In the genomic region with DNA sequence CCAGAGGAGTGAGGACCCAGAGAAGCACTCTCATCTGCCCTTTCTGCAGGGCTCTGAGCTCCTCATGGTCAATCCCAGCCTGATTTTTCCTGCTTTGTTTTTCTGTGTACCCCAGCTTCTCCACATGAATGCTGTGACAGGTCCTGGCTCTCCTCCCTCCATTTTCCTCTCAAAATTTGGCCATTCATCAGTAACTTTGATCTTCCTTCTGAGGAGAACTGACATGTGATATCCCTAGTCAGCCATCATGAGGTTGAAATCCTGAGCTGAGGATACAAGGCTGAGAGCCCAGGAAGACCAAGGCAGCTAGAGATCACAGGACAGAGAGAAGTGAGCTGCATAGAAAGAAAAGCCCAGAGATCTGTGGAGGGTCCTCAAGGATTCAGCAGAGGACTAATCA, we compare ENCODE assay signal across 1 cellular context.
TF ChIP-seq lines count a peak whose summit lies in the region.

No MANE protein-coding gene starts in this region.

TF ChIP-seq in IMR-90, 13 proteins besides CTCF, POLR2A, EP300 and RAD21 (continued from another document):
- no peak for TF ChIP-seq BHLHE40 (IDR thresholded peaks at IDR 0.05; ENCODE audit: low read depth, low read length)
- TF ChIP-seq MAZ (IDR thresholded peaks at IDR 0.05; ENCODE audit: borderline replicate concordance, low read depth, low read length) = no peak
- TF ChIP-seq, protein P1, sequence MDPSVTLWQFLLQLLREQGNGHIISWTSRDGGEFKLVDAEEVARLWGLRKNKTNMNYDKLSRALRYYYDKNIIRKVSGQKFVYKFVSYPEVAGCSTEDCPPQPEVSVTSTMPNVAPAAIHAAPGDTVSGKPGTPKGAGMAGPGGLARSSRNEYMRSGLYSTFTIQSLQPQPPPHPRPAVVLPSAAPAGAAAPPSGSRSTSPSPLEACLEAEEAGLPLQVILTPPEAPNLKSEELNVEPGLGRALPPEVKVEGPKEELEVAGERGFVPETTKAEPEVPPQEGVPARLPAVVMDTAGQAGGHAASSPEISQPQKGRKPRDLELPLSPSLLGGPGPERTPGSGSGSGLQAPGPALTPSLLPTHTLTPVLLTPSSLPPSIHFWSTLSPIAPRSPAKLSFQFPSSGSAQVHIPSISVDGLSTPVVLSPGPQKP (IDR thresholded peaks at IDR 0.05; ENCODE audit: borderline replicate concordance, low read depth, low read length) = no peak
- TF ChIP-seq NFE2L2 (IDR thresholded peaks at IDR 0.05; ENCODE audit: low read depth, low read length) = no peak
- no peak for TF ChIP-seq RCOR1 (IDR thresholded peaks at IDR 0.05; ENCODE audit: insufficient replicate concordance, low read length)
- no peak for TF ChIP-seq MAFK (IDR thresholded peaks at IDR 0.05; ENCODE audit: low read depth, low read length)
